In the genomic region with DNA sequence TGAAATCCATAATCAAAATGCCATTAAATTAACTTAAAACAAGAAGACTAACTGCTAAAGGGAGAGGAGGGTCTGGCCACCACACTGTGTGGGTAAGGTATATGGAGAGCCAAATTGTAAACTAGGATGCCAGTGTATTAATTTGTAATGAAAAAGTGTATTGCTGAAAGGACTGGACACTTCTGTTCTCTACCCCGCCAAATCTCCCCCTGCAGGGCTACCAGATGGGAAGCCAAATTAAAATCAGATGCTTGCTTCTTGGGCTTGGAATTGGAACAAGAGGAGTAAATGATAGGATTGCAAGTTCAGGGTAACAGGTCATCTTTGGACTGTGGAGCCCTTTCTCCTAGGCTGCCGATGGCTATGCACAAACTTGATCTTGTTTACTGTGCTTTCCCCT, we compare ENCODE assay signal across 29 cellular contexts.
"Had no signal": no experiment of that assay in that cellular context is flagged by ENCODE, and none has a peak within 500 bp of the region (broad histone marks: within the 10 kb centered on the region; RNA-seq: fewer than 3 reads in every experiment).

No MANE protein-coding gene starts in this region.

- H3K4me3 Mint-ChIP-seq: activated CD4-positive, alpha-beta memory T cell treated with anti-CD3 and anti-CD28 coated beads for 36 hours; activated T-helper 1 cell treated with anti-CD3 and anti-CD28 coated beads, Interleukin-12 subunit alpha, Interleukin-12 subunit beta, Interleukin-2, Interleukin-4 antibody, amounts not matched to agents 30 ng/mL and 10 ng/mL and 1 ng/mL, durations not matched to agents 14 hours and 24 hours and 36 hours; mesothelial cell of epicardium; naive B cell; nephron progenitor cell; stimulated activated naive CD8-positive, alpha-beta T cell treated with anti-CD3 and anti-CD28 coated beads, Interleukin-15, amount 100 ng/mL, for 72 hours; T-helper 2 cell treated with Interferon-gamma antibody and Interleukin-4, amounts not matched to agents 5 μg/mL and 100 μg/mL, for 36 hours had no signal

- H3K4me1 ChIP-seq: breast epithelium, colonic mucosa, right lobe of liver, tibial nerve had no signal

- DNase-seq: activated CD4-positive, alpha-beta memory T cell treated with anti-CD3 and anti-CD28 coated beads for 36 hours; activated CD4-positive, alpha-beta T cell treated with anti-CD3 and anti-CD28 coated beads for 48 hours; activated CD8-positive, alpha-beta memory T cell treated with anti-CD3 and anti-CD28 coated beads, Interleukin-2, amount 50 U/mL, for 4 hours; activated gamma-delta T cell; activated naive CD4-positive, alpha-beta T cell treated with anti-CD3 and anti-CD28 coated beads, Interleukin-2, amount 50 U/mL, for 16 hours; activated T-cell treated with anti-CD3 and anti-CD28 coated beads, Interleukin-2, amount 50 U/mL, for 1 hour; amniotic stem cell; central memory CD4-positive, alpha-beta T cell; colonic mucosa; effector CD8-positive, alpha-beta T cell; erythroblast; head of caudate nucleus; hippocampal formation; naive B cell; nephron progenitor cell; ovary; right lobe of liver; stimulated activated CD4-positive, alpha-beta T cell treated with anti-CD3 and anti-CD28 coated beads, Interleukin-12 subunit alpha, Interleukin-12 subunit beta, amount 100 ng/mL, for 4 hours; stimulated activated CD4-positive, alpha-beta T cell treated with anti-CD3 and anti-CD28 coated beads, Interleukin-4, amount 100 ng/mL, for 1 hour; stimulated activated naive CD8-positive, alpha-beta T cell treated with anti-CD3 and anti-CD28 coated beads, Interleukin-15, amount 100 ng/mL, for 72 hours; T-helper 1 cell had no signal

- H3K27ac ChIP-seq: breast epithelium, colonic mucosa, ovary, right lobe of liver, skin epidermis, tibial nerve had no signal

- H3K4me1 Mint-ChIP-seq: naive B cell; nephron progenitor cell; stimulated activated naive CD8-positive, alpha-beta T cell treated with anti-CD3 and anti-CD28 coated beads, Interleukin-15, amount 100 ng/mL, for 72 hours had no signal

- H3K27me3 Mint-ChIP-seq: activated CD4-positive, alpha-beta memory T cell treated with anti-CD3 and anti-CD28 coated beads for 36 hours; naive B cell; progenitor cell of endocrine pancreas; stimulated activated naive CD8-positive, alpha-beta T cell treated with anti-CD3 and anti-CD28 coated beads, Interleukin-15, amount 100 ng/mL, for 72 hours had no signal

- H3K27me3 ChIP-seq: breast epithelium, colonic mucosa, ovary, right lobe of liver, tibial nerve had no signal

- H3K9me3 ChIP-seq: breast epithelium, colonic mucosa, ovary, right lobe of liver, tibial nerve had no signal

- H3K9me3 Mint-ChIP-seq: mesothelial cell of epicardium, nephron progenitor cell had no signal

- H3K36me3 Mint-ChIP-seq: activated CD4-positive, alpha-beta memory T cell treated with anti-CD3 and anti-CD28 coated beads for 36 hours; mesothelial cell of epicardium; naive B cell had no signal

- H3K27ac Mint-ChIP-seq: activated CD4-positive, alpha-beta memory T cell treated with anti-CD3 and anti-CD28 coated beads for 36 hours; activated T-helper 1 cell treated with anti-CD3 and anti-CD28 coated beads, Interleukin-12 subunit alpha, Interleukin-12 subunit beta, Interleukin-2, Interleukin-4 antibody, amounts not matched to agents 30 ng/mL and 10 ng/mL and 1 ng/mL, durations not matched to agents 14 hours and 24 hours and 36 hours; mesothelial cell of epicardium; naive B cell; nephron progenitor cell; progenitor cell of endocrine pancreas; stimulated activated naive CD8-positive, alpha-beta T cell treated with anti-CD3 and anti-CD28 coated beads, Interleukin-15, amount 100 ng/mL, for 72 hours; T-helper 2 cell treated with Interferon-gamma antibody and Interleukin-4, amounts not matched to agents 5 μg/mL and 100 μg/mL, for 36 hours had no signal

- H3K4me3 ChIP-seq: breast epithelium, colonic mucosa, ovary, right lobe of liver, skin epidermis, tibial nerve had no signal

- H3K36me3 ChIP-seq: breast epithelium, colonic mucosa, ovary, right lobe of liver, tibial nerve had no signal

- ATAC-seq: activated CD4-positive, CD25-positive, alpha-beta regulatory T cell treated with anti-CD3 and anti-CD28 coated beads, Interleukin-2, amount 50 U/mL, for 24 hours; right lobe of liver; stimulated activated naive CD8-positive, alpha-beta T cell treated with anti-CD3 and anti-CD28 coated beads, Interleukin-15, amount 100 ng/mL, for 72 hours had no signal
